8 cellular contexts compared by ENCODE assay signal in genomic region chr15:78131295-78132021, GRCh38. TPM values are rescaled to one million over a fixed set of nuclear protein-coding genes. Genes with fewer than 3 reads are reported as not detected.
DNase-seq lines count a peak whose midpoint lies in the region; ATAC-seq lines count a peak whose summit lies in the region.

Gene CIB2, minus strand, starts transcription at chr15:78131445. Its CDS starts 230 bp downstream, at chr15:78131215.

- H3K27ac ChIP-seq in GM23248: no peak within 1 kb of the TSS
- peak within 1 kb of the TSS; percentile 57 for H3K27ac ChIP-seq in adipose tissue (ENCODE audit: low read depth, low read length)

- no peaks in the 10 kb centered on the region for H3F3A ChIP-seq in GM23248 (ENCODE audit: insufficient read depth)

- no peaks in the 10 kb centered on the region for H4K20me1 ChIP-seq in GM23248 (ENCODE audit: insufficient read depth)

- H3K9me3 ChIP-seq in GM23248 (ENCODE audit: low read depth): no peaks in the 10 kb centered on the region
- no peaks in the 10 kb centered on the region for H3K9me3 ChIP-seq in MG63

- peak; percentile 72 for DNase-seq in EH (ENCODE audit: low read depth)
- DNase-seq in GM23248: peak; percentile 82
- peak; percentile 75 for DNase-seq in MG63
- peak; percentile 64 for DNase-seq in T follicular helper cell (ENCODE audit: low read depth)
- DNase-seq in left cardiac atrium: peak; percentile 82
- DNase-seq in posterior vena cava (ENCODE audit: low spot score): peak; percentile 89
- DNase-seq in ureter (ENCODE audit: low spot score): peak; percentile 74

- H3K4me2 ChIP-seq in GM23248 (ENCODE audit: unreplicated experiment): peak within 1 kb of the TSS; percentile 70

- peak within 1 kb of the TSS; percentile 91 for H2AFZ ChIP-seq in GM23248

- no peaks in the 10 kb centered on the region for H3K79me2 ChIP-seq in GM23248 (ENCODE audit: insufficient read depth)

- H3K4me1 ChIP-seq in GM23248 (ENCODE audit: insufficient read depth): peaks cover 3% of the 10 kb centered on the region; the same call in 1 of the 2 replicates

- H3K27me3 ChIP-seq in GM23248 (replicated peaks; ENCODE audit: insufficient read depth): no peaks in the 10 kb centered on the region
- no peaks in the 10 kb centered on the region for H3K27me3 ChIP-seq in MG63

- H3K4me3 ChIP-seq in GM23248 (peak within 1 kb of the TSS; percentile 73), MG63 (peak within 1 kb of the TSS; percentile 72)

- intact Hi-C loops in left cardiac atrium (cut with DNase I): no loop called here
- intact Hi-C loops in posterior vena cava (cut with DNase I): loop anchor here (5.0 kb wide), 2 partner anchors 61 to 111 kb away; no protein-coding TSS in a partner anchor

- ATAC-seq in left cardiac atrium: peak; percentile 91 to 92

- H3K9me2 ChIP-seq in GM23248 (ENCODE audit: insufficient read depth): no peaks in the 10 kb centered on the region

- in situ Hi-C loops in GM23248 (cut with MboI): no loop called here

- WGBS in GM23248 (ENCODE audit: low coverage in 1 of 2, low lambda C conversion rate in 2 of 2, missing lambda C conversion rate in 2 of 2), 2 experiments: 2 to 3% methylated on average over 32 to 74 of the region's 79 CpGs
- 0 to 1% (median 0%) methylated on average over 59 to 79 of the region's 79 CpGs for WGBS in adipose tissue, 3 donors

- peak within 1 kb of the TSS; percentile 87 for H3K9ac ChIP-seq in GM23248

- no peaks in the 10 kb centered on the region for H3K36me3 ChIP-seq in GM23248 (ENCODE audit: low read depth)
- no peaks in the 10 kb centered on the region for H3K36me3 ChIP-seq in MG63

RNA-seq across cellular contexts. Expression of gene CIB2, which starts in this region (rescaled TPM):
- 1.4 and 3.4 TPM in 2 replicates for total RNA-seq in GM23248 (2014; rRNA removed; shearing (Covaris generic))
- polyA plus RNA-seq in GM23248 (2016; fragmentation: Nextera tagmentation; extraction: Ambion mirVana): 2.3 and 2.9 TPM in 2 replicates
- 4.0 and 8.0 TPM in 2 replicates for total RNA-seq in MG63 (2014; rRNA removed; shearing (Covaris generic); ENCODE audit: low replicate concordance)
- 1 to 10 TPM; 2.2 to 9.4 (median 3.0) TPM for polyA plus RNA-seq in adipose tissue
- total RNA-seq in left cardiac atrium: 10 to 100 TPM; 50.3 to 66.9 TPM
- 1 to 10 TPM; 5.1 to 6.7 TPM for total RNA-seq in posterior vena cava
- total RNA-seq in ureter: 15.9 TPM

Comparison
In these comparisons a context has a peak if more than half of its experiments do, and no peak if none do; other contexts are left out.
1. intact Hi-C loops: an anchor here in posterior vena cava (5.0 kb wide); none called in left cardiac atrium.